Comparison of ENCODE assay signal across 9 cellular contexts in the genomic region with DNA sequence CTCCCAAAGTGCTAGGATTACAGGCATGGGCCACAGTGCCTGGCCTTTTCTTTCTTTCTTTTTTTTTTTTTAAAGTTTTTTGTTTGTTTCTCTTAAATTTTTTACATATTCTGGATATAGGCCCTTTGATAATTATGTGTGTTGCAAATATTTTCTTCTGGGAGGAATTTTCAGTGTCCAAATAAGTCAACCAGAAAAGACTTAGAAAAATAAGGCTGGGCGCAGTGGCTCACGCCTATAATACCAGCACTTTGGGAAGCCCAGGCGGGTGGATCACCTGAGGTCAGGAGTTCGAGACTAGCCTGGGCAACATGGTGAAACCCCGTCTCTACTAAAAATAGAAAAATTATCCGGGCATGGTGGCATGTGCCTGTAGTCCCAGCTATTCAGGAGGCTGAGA. TPM values are rescaled to one million over a fixed set of nuclear protein-coding genes. Genes with fewer than 3 reads are reported as not detected.
DNase-seq lines count a peak whose midpoint lies in the region; ATAC-seq, FAIRE-seq and TF ChIP-seq lines count a peak whose summit lies in the region.
"Not testable (repeated sequence)": the region's sequence is repeated elsewhere in the genome, so short reads cannot be mapped to it uniquely, and the experiment has no call there.
"Had no signal": no experiment of that assay in that cellular context is flagged by ENCODE, and none has a peak within 500 bp of the region (broad histone marks: within the 10 kb centered on the region; RNA-seq: fewer than 3 reads in every experiment).

No MANE protein-coding gene starts in this region.

- not testable (repeated sequence) for H3K36me3 Mint-ChIP-seq in activated CD4-positive, alpha-beta memory T cell treated with anti-CD3 and anti-CD28 coated beads, Interleukin-2, amount 10 ng/mL, durations not matched to agents 7 days and 5 days (ENCODE audit: low read depth); central memory CD8-positive, alpha-beta T cell (ENCODE audit: insufficient read depth); natural killer cell; stimulated activated effector memory CD8-positive, alpha-beta T cell treated with anti-CD3 and anti-CD28 coated beads, Interleukin-12 subunit alpha, Interleukin-12 subunit beta, amount 100 ng/mL, for 72 hours

- not testable (repeated sequence) for H3K9me3 ChIP-seq in A549; PC-9 (ENCODE audit: insufficient read depth, low read depth); vagina

- H3F3A ChIP-seq in PC-9 (ENCODE audit: insufficient read depth, low read depth), result peaks cover 15% of the 10 kb centered on the region

- intact Hi-C loops in PC-9 (cut with micrococcal nuclease; ENCODE audit: unreplicated experiment), result loop anchor here (5.0 kb wide), 1 partner anchor 110 kb away; no protein-coding TSS in a partner anchor
- intact Hi-C loops in natural killer cell (cut with micrococcal nuclease); vagina (cut with DNase I): not testable (repeated sequence)

- not testable (repeated sequence) for FAIRE-seq in A549 (lab: Jason Lieb, UNC)

- H3K27me3 Mint-ChIP-seq in activated CD4-positive, alpha-beta memory T cell treated with anti-CD3 and anti-CD28 coated beads, Interleukin-2, amount 10 ng/mL, durations not matched to agents 7 days and 5 days; central memory CD8-positive, alpha-beta T cell; natural killer cell (ENCODE audit: low read depth in 2 of 2): not testable (repeated sequence)

- not testable (repeated sequence) for TF ChIP-seq CTCF in A549 (IDR thresholded peaks at IDR 0.05); PC-9 (conservative IDR thresholded peaks at IDR 0.05); foreskin keratinocyte (conservative IDR thresholded peaks at IDR 0.05); natural killer cell (IDR thresholded peaks at IDR 0.05); vagina (IDR thresholded peaks at IDR 0.05)

- peak overlapping the region; percentile 84 for H3K27ac Mint-ChIP-seq in activated CD4-positive, alpha-beta memory T cell treated with anti-CD3 and anti-CD28 coated beads, Interleukin-2, amount 10 ng/mL, durations not matched to agents 7 days and 5 days
- peak overlapping the region; percentile 84 for H3K27ac Mint-ChIP-seq in central memory CD8-positive, alpha-beta T cell (ENCODE audit: low read depth)
- H3K27ac Mint-ChIP-seq in natural killer cell, result peak overlapping the region; percentile 72 to 92
- peak overlapping the region; percentile 71 for H3K27ac Mint-ChIP-seq in stimulated activated effector memory CD8-positive, alpha-beta T cell treated with anti-CD3 and anti-CD28 coated beads, Interleukin-12 subunit alpha, Interleukin-12 subunit beta, amount 100 ng/mL, for 72 hours

- H3K27me3 ChIP-seq in PC-9 (ENCODE audit: insufficient read depth, low read depth); foreskin keratinocyte; vagina: not testable (repeated sequence)

- not testable (repeated sequence) for H3K9me3 Mint-ChIP-seq in activated CD4-positive, alpha-beta memory T cell treated with anti-CD3 and anti-CD28 coated beads, Interleukin-2, amount 10 ng/mL, durations not matched to agents 7 days and 5 days; central memory CD8-positive, alpha-beta T cell; natural killer cell; stimulated activated effector memory CD8-positive, alpha-beta T cell treated with anti-CD3 and anti-CD28 coated beads, Interleukin-12 subunit alpha, Interleukin-12 subunit beta, amount 100 ng/mL, for 72 hours

- DNase-seq in A549 (ENCODE audit: low read depth in 1 of 2, low spot score in 1 of 2); PC-9; activated CD4-positive, alpha-beta memory T cell treated with anti-CD3 and anti-CD28 coated beads, Interleukin-2, amount 10 ng/mL, durations not matched to agents 7 days and 5 days; central memory CD8-positive, alpha-beta T cell (ENCODE audit: low spot score in 2 of 2); foreskin keratinocyte; natural killer cell; stimulated activated effector memory CD8-positive, alpha-beta T cell treated with anti-CD3 and anti-CD28 coated beads, Interleukin-12 subunit alpha, Interleukin-12 subunit beta, amount 100 ng/mL, for 72 hours (ENCODE audit: low spot score in 2 of 2); vagina (ENCODE audit: extremely low spot score in 2 of 2): not testable (repeated sequence)

- not testable (repeated sequence) for H4K20me1 ChIP-seq in PC-9 (ENCODE audit: insufficient read depth)

- POLR2A ChIA-PET in A549 (lab: Yijun Ruan, JAX), result not testable (repeated sequence)
- POLR2A ChIA-PET in PC-9 (lab: Charles Lee; ENCODE audit: unreplicated experiment), result interaction anchor here (0.6 kb wide), 1 partner anchor 86 kb away, joined by 15 read pairs; no protein-coding TSS in a partner anchor
- POLR2A ChIA-PET in activated CD4-positive, alpha-beta memory T cell treated with anti-CD3 and anti-CD28 coated beads, Interleukin-2, amount 10 ng/mL, durations not matched to agents 7 days and 5 days (lab: Charles Lee), result interaction anchor here (0.9 to 1.3 kb wide), 2 partner anchors 10 to 12 kb away, joined by 3 to 18 read pairs; a partner anchor contains a TSS

- H3K4me1 ChIP-seq in A549 (peaks cover 38% of the 10 kb centered on the region), PC-9 (replicated peaks; ENCODE audit: insufficient read depth) (peaks cover 18% of the 10 kb centered on the region), vagina (peaks cover 19% of the 10 kb centered on the region)
- not testable (repeated sequence) for H3K4me1 ChIP-seq in foreskin keratinocyte

- H3K4me3 Mint-ChIP-seq in activated CD4-positive, alpha-beta memory T cell treated with anti-CD3 and anti-CD28 coated beads, Interleukin-2, amount 10 ng/mL, durations not matched to agents 7 days and 5 days, result not testable (repeated sequence)
- peak overlapping the region; percentile 63 for H3K4me3 Mint-ChIP-seq in central memory CD8-positive, alpha-beta T cell
- H3K4me3 Mint-ChIP-seq in natural killer cell, result peak overlapping the region; percentile 78
- peak overlapping the region; percentile 56 for H3K4me3 Mint-ChIP-seq in stimulated activated effector memory CD8-positive, alpha-beta T cell treated with anti-CD3 and anti-CD28 coated beads, Interleukin-12 subunit alpha, Interleukin-12 subunit beta, amount 100 ng/mL, for 72 hours

- TF ChIP-seq RAD21 in A549 (conservative IDR thresholded peaks at IDR 0.05 in 1 of 2, IDR thresholded peaks at IDR 0.05 in 1 of 2), result not testable (repeated sequence)

- H3K4me3 ChIP-seq in A549, PC-9, vagina: not testable (repeated sequence)

- not testable (repeated sequence) for H2AFZ ChIP-seq in PC-9

- H3K27ac ChIP-seq in A549, result peak overlapping the region; percentile 83 to 88
- not testable (repeated sequence) for H3K27ac ChIP-seq in PC-9
- peak overlapping the region; percentile 77 for H3K27ac ChIP-seq in foreskin keratinocyte
- peak overlapping the region; percentile 63 for H3K27ac ChIP-seq in vagina

- H3K9me2 ChIP-seq in PC-9 (ENCODE audit: insufficient read depth), result not testable (repeated sequence)

- 72% methylated on average over 6 of the region's 6 CpGs for WGBS in A549 (ENCODE audit: missing lambda C conversion rate)

- TF ChIP-seq POLR2A in A549 (IDR thresholded peaks at IDR 0.05; ENCODE audit: low read length); vagina (IDR thresholded peaks at IDR 0.05): not testable (repeated sequence)

- H3K4me1 Mint-ChIP-seq in activated CD4-positive, alpha-beta memory T cell treated with anti-CD3 and anti-CD28 coated beads, Interleukin-2, amount 10 ng/mL, durations not matched to agents 7 days and 5 days, result peaks cover 27% of the 10 kb centered on the region
- H3K4me1 Mint-ChIP-seq in central memory CD8-positive, alpha-beta T cell, result peaks cover 29% of the 10 kb centered on the region
- peaks cover 47 to 49% of the 10 kb centered on the region in 2 donors for H3K4me1 Mint-ChIP-seq in natural killer cell
- peaks cover 33% of the 10 kb centered on the region for H3K4me1 Mint-ChIP-seq in stimulated activated effector memory CD8-positive, alpha-beta T cell treated with anti-CD3 and anti-CD28 coated beads, Interleukin-12 subunit alpha, Interleukin-12 subunit beta, amount 100 ng/mL, for 72 hours

- not testable (repeated sequence) for H3K79me2 ChIP-seq in PC-9 (ENCODE audit: low read depth)

- H3K36me3 ChIP-seq in PC-9 (ENCODE audit: low read depth); vagina: not testable (repeated sequence)

- BruUV-seq in PC-9 (replicated peaks; lab: Mats Ljungman, UMichigan), result not testable (repeated sequence)

- ATAC-seq in A549; central memory CD8-positive, alpha-beta T cell (replicated peaks; ENCODE audit: extremely low read depth, poor library complexity, severe bottlenecking); foreskin keratinocyte; natural killer cell; stimulated activated effector memory CD8-positive, alpha-beta T cell treated with anti-CD3 and anti-CD28 coated beads, Interleukin-12 subunit alpha, Interleukin-12 subunit beta, amount 100 ng/mL, for 72 hours: not testable (repeated sequence)

- CTCF ChIA-PET in A549 (lab: Yijun Ruan, JAX) (interaction anchor here (1.0 to 1.5 kb wide), 2 partner anchors 9 to 14 kb away, joined by 3 to 4 read pairs; no protein-coding TSS in a partner anchor), PC-9 (lab: Charles Lee) (interaction anchor here (0.6 kb wide), 1 partner anchor 23 kb away, joined by 17 read pairs; no protein-coding TSS in a partner anchor)
- CTCF ChIA-PET in activated CD4-positive, alpha-beta memory T cell treated with anti-CD3 and anti-CD28 coated beads, Interleukin-2, amount 10 ng/mL, durations not matched to agents 7 days and 5 days (lab: Charles Lee), result interaction anchor here (0.7 to 1.3 kb wide), 2 partner anchors 35 to 1775 kb away, joined by 3 to 7 read pairs; no protein-coding TSS in a partner anchor

- H3K4me2 ChIP-seq in A549 (peak overlapping the region; percentile 74), PC-9 (peak overlapping the region; percentile 59; the same call in 1 of the 2 replicates)

- TF ChIP-seq EP300 in A549 (IDR thresholded peaks at IDR 0.05), result not testable (repeated sequence)

RNA-seq across cellular contexts. Expression of a gene that starts 11.4 kb away (rescaled TPM):
- polyA plus RNA-seq in A549 (2011; rRNA removed) (33.4 and 39.0 TPM in 2 replicates), A549 (2017; fragmentation: RNase III; extraction: RNeasy Plus Mini Kit Qiagen cat#74134 plus additional on column Dnase treatment) (17.3 to 19.6 TPM (median 19.0 TPM) in 3 replicates), foreskin keratinocyte (4.4 and 5.1 TPM in 2 replicates)
- 27.4 and 35.7 TPM in 2 replicates for polyA plus RNA-seq in A549 (2012; cell fraction: cytosol; rRNA removed)
- polyA plus RNA-seq in A549 (2012; cell fraction: nucleus; rRNA removed), result 31.5 and 36.7 TPM in 2 replicates
- 56.5 and 69.9 TPM in 2 replicates for polyA minus RNA-seq in A549 (2011; rRNA and poly(A)+ RNA removed)
- total RNA-seq in PC-9 (2021) (32.0 and 35.8 TPM in 2 replicates), foreskin keratinocyte (15.8 and 16.0 TPM in 2 replicates), natural killer cell (10 to 100 TPM; 17.1 to 27.9 (median 23.1) TPM), vagina (17.7 TPM)
- 1 to 10 TPM; 5.2 to 5.4 TPM for total RNA-seq in activated CD4-positive, alpha-beta memory T cell treated with anti-CD3 and anti-CD28 coated beads, Interleukin-2, amount 10 ng/mL, durations not matched to agents 7 days and 5 days

RNA-seq across cellular contexts. Expression of a gene that starts 44.7 kb away (rescaled TPM):
- polyA plus RNA-seq in A549 (2011; rRNA removed) (2.5 and 2.7 TPM in 2 replicates), A549 (2017; fragmentation: RNase III; extraction: RNeasy Plus Mini Kit Qiagen cat#74134 plus additional on column Dnase treatment) (11.6 to 16.3 TPM (median 13.6 TPM) in 3 replicates), foreskin keratinocyte (not detected in 2 replicates)
- 3.9 and 4.1 TPM in 2 replicates for polyA plus RNA-seq in A549 (2012; cell fraction: cytosol; rRNA removed)
- 2.0 and 2.4 TPM in 2 replicates for polyA plus RNA-seq in A549 (2012; cell fraction: nucleus; rRNA removed)
- 1.7 and 2.4 TPM in 2 replicates for polyA minus RNA-seq in A549 (2011; rRNA and poly(A)+ RNA removed)
- total RNA-seq in PC-9 (2021) (not detected in 2 replicates), foreskin keratinocyte (not detected in 2 replicates), natural killer cell (not detected), vagina (not detected)
- not detected for total RNA-seq in activated CD4-positive, alpha-beta memory T cell treated with anti-CD3 and anti-CD28 coated beads, Interleukin-2, amount 10 ng/mL, durations not matched to agents 7 days and 5 days
- total RNA-seq: Daoy had no signal
